ENCODE assay signal across 2 cellular contexts in the genomic region with DNA sequence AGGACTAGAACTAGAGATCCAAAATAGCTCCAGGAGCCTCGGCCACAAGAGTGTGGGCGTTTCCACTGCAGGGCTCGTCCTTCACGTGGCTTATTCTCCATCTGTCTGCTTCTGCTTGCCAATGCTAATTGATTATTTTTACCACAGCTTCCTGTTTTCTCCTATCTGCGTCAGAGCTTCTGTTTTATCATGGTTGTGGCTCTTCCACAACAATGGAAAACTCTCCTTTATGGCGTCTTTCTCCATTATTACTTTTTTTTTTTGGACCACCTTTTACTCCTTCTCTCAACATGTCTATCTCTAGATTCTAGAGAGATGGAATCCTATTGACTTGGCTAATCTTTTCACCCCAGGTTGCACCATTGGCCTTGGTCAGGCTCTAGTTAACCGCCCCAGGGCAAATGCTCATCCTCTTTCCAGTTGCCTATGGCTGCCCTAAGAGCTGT.
TF ChIP-seq lines count a peak whose summit lies in the region.

No MANE protein-coding gene starts in this region.

TF ChIP-seq in liver, 16 proteins besides CTCF, POLR2A, EP300 and RAD21:
- TF ChIP-seq NR2F2 (IDR thresholded peaks at IDR 0.05) (no peak), HNF4A (conservative IDR thresholded peaks at IDR 0.05) (peak in 1 of 2 donors; percentile 25), GABPA (IDR thresholded peaks at IDR 0.05 in 1 of 2, conservative IDR thresholded peaks at IDR 0.05 in 1 of 2) (peak in 1 of 2 donors; percentile 30), YY1 (IDR thresholded peaks at IDR 0.05) (peak; percentile 33), RXRA (IDR thresholded peaks at IDR 0.05) (no peak), JUND (IDR thresholded peaks at IDR 0.05) (no peak)
- TF ChIP-seq, protein P1, sequence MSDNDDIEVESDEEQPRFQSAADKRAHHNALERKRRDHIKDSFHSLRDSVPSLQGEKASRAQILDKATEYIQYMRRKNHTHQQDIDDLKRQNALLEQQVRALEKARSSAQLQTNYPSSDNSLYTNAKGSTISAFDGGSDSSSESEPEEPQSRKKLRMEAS (IDR thresholded peaks at IDR 0.05) = peak; percentile 40

TF ChIP-seq in HepG2, 621 proteins besides CTCF, POLR2A, EP300 and RAD21:
- TF ChIP-seq FIP1L1 (IDR thresholded peaks at IDR 0.05; ENCODE audit: borderline replicate concordance, insufficient read depth, low read depth, low read length) (no peak), GATAD2A (CRISPR knock-in tag; IDR thresholded peaks at IDR 0.05) (no peak), ZNF354B (CRISPR knock-in tag; IDR thresholded peaks at IDR 0.05) (no peak), ZNF138 (CRISPR knock-in tag; IDR thresholded peaks at IDR 0.05; ENCODE audit: low read depth) (no peak), ZNF326 (CRISPR knock-in tag; IDR thresholded peaks at IDR 0.05; ENCODE audit: borderline replicate concordance) (no peak)
- TF ChIP-seq, protein P2, sequence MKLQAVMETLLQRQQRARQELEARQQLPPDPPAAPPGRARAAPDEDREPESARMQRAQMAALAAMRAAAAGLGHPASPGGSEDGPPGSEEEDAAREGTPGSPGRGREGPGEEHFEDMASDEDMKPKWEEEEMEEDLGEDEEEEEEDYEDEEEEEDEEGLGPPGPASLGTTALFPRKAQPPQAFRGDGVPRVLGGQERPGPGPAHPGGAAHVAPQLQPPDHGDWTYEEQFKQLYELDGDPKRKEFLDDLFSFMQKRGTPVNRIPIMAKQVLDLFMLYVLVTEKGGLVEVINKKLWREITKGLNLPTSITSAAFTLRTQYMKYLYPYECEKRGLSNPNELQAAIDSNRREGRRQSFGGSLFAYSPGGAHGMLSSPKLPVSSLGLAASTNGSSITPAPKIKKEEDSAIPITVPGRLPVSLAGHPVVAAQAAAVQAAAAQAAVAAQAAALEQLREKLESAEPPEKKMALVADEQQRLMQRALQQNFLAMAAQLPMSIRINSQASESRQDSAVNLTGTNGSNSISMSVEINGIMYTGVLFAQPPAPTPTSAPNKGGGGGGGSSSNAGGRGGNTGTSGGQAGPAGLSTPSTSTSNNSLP (IDR thresholded peaks at IDR 0.05; ENCODE audit: low read depth, low read length) = no peak
- TF ChIP-seq, protein P3, sequence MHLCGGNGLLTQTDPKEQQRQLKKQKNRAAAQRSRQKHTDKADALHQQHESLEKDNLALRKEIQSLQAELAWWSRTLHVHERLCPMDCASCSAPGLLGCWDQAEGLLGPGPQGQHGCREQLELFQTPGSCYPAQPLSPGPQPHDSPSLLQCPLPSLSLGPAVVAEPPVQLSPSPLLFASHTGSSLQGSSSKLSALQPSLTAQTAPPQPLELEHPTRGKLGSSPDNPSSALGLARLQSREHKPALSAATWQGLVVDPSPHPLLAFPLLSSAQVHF (CRISPR knock-in tag; IDR thresholded peaks at IDR 0.05) = no peak
